19 cellular contexts compared by ENCODE assay signal in genomic region chr13:93857126-93857525, GRCh38.
A peak's percentile ranks its signal among the peaks of the same experiment; 100 is the strongest.
DNase-seq lines count a peak whose midpoint lies in the region; TF ChIP-seq lines count a peak whose summit lies in the region.
"Had no signal": no experiment of that assay in that cellular context is flagged by ENCODE, and none has a peak within 500 bp of the region (broad histone marks: within the 10 kb centered on the region; RNA-seq: fewer than 3 reads in every experiment).

No MANE protein-coding gene starts in this region.

- no peaks in the 10 kb centered on the region for H3K27me3 ChIP-seq in H7 (ENCODE audit: control insufficient read depth, insufficient read depth, low read length)
- H3K27me3 ChIP-seq: BLaER1, Peyer's patch had no signal

- TF ChIP-seq CTCF in cardiac fibroblast (IDR thresholded peaks at IDR 0.05; ENCODE audit: low read depth, low read length) (no peak), fibroblast of the aortic adventitia (IDR thresholded peaks at IDR 0.05; ENCODE audit: insufficient read depth, low read length) (no peak)

- H3K36me3 ChIP-seq in H7 (replicated peaks; ENCODE audit: control insufficient read depth, insufficient read depth, low read length): no peaks in the 10 kb centered on the region
- H3K36me3 ChIP-seq: BLaER1, Peyer's patch had no signal

- H3K4me3 ChIP-seq in cardiac fibroblast (replicated peaks in 1 of 2; ENCODE audit: low read depth in 2 of 2, low read length in 2 of 2) (no peak overlapping the region), fibroblast of the aortic adventitia (ENCODE audit: low read depth, low read length) (no peak overlapping the region), H7 (ENCODE audit: insufficient read depth, low read depth, low read length) (no peak overlapping the region)
- H3K4me3 ChIP-seq: BLaER1, Peyer's patch had no signal

- peak; percentile 5 for DNase-seq in GM03348 (ENCODE audit: low spot score)
- peak; percentile 44 for DNase-seq in NCI-H226
- peak; percentile 15 to 45 for DNase-seq in cardiac fibroblast (ENCODE audit: low read depth in 2 of 2)
- peak; percentile 61 for DNase-seq in fibroblast of the aortic adventitia (ENCODE audit: low read depth)
- DNase-seq in NCI-H2029 treated with DMSO at 0.1 percent for 48 hours (lab: John Stamatoyannopoulos, UW): no peak
- no peak for DNase-seq in NCI-H2171 treated with DMSO at 0.1 percent for 48 hours (lab: John Stamatoyannopoulos, UW)
- no peak for DNase-seq in H7
- no peak for DNase-seq in NCI-H146 (lab: John Stamatoyannopoulos, UW)
- DNase-seq: Calu3; CD4-positive, alpha-beta memory T cell; DMS53; MM.1S; NCI-H1092; NCI-H2081 treated with DMSO at 0.1 percent for 48 hours; NCI-H510A; NCI-H748 treated with DMSO at 0.1 percent for 48 hours; NK-92 treated with Interleukin-12 subunit alpha and Interleukin-12 subunit beta, amount 100 ng/mL, for 24 hours; Peyer's patch had no signal

Comparison
In these comparisons a context has a peak if more than half of its experiments do, and no peak if none do; other contexts are left out.
1. DNase-seq: peak in GM03348 (single experiment), NCI-H226 (single experiment), cardiac fibroblast (2 of 2) and fibroblast of the aortic adventitia (single experiment); none in NCI-H2029 treated with DMSO at 0.1 percent for 48 hours (single experiment), NCI-H2171 treated with DMSO at 0.1 percent for 48 hours (single experiment), H7 (single experiment) and NCI-H146 (single experiment).